ENCODE assay signal across 8 cellular contexts in genomic region chr16:89711601-89712475, GRCh38. TPM values are rescaled to one million over a fixed set of nuclear protein-coding genes. Genes with fewer than 3 reads are reported as not detected.
DNase-seq lines count a peak whose midpoint lies in the region; ATAC-seq and TF ChIP-seq lines count a peak whose summit lies in the region.

No MANE protein-coding gene starts in this region.

- CTCF ChIA-PET in AG04450 (lab: Charles Lee) = interaction anchor here (1.0 kb wide), 1 partner anchor 11 kb away, joined by 3 read pairs; no protein-coding TSS in a partner anchor

- WGBS in esophagus, 2 donors = 3 to 4% methylated on average over 39 to 60 of the region's 60 CpGs

- no peak for DNase-seq in AG04450 (ENCODE audit: low read depth, low spot score)
- DNase-seq in NCI-H82 treated with DMSO at 0.1 percent for 48 hours (lab: John Stamatoyannopoulos, UW; ENCODE audit: unreplicated experiment) = peak; percentile 38
- DNase-seq in activated CD8-positive, alpha-beta memory T cell treated with anti-CD3 and anti-CD28 coated beads for 4 hours (ENCODE audit: low read depth in 2 of 2) = peak; percentile 52 to 61
- no peak for DNase-seq in omental fat pad (ENCODE audit: low spot score)
- DNase-seq in GM19240 (ENCODE audit: insufficient read length, low spot score) = no peak

- H3K4me1 ChIP-seq in esophagus (ENCODE audit: control insufficient read depth in 2 of 2, insufficient read depth in 2 of 2, low read length in 1 of 2) = peaks cover 3 to 7% of the 10 kb centered on the region in 2 donors

- H3K36me3 ChIP-seq in esophagus (ENCODE audit: control insufficient read depth in 2 of 2, insufficient read depth in 2 of 2, low read length in 1 of 2) = peaks cover 0 to 11% of the 10 kb centered on the region in 2 donors

- TF ChIP-seq CTCF in AG04450 (IDR thresholded peaks at IDR 0.05; ENCODE audit: low read depth, low read length) (no peak), omental fat pad (IDR thresholded peaks at IDR 0.05) (no peak)

- peaks cover 5% of the 10 kb centered on the region for H3K9me3 ChIP-seq in AG04450 (ENCODE audit: control insufficient read depth, insufficient read depth, low read length)
- peaks cover 0 to 2% of the 10 kb centered on the region in 2 donors for H3K9me3 ChIP-seq in esophagus (ENCODE audit: control insufficient read depth in 2 of 2, insufficient read depth in 1 of 2, low read depth in 1 of 2, low read length in 1 of 2)

- POLR2A ChIA-PET in AG04450 (lab: Yijun Ruan, JAX) = no interaction called here

- peak; percentile 50 for ATAC-seq in GM19035 (IDR thresholded peaks at IDR 0.05; ENCODE audit: unreplicated experiment)
- peak; percentile 45 for ATAC-seq in omental fat pad (ENCODE audit: low FRiP score)
- ATAC-seq in HG03045 (IDR thresholded peaks at IDR 0.05; ENCODE audit: unreplicated experiment) = no peak

- no peak overlapping the region for H3K27ac ChIP-seq in AG04450 (ENCODE audit: low read depth, low read length)
- no peak overlapping the region for H3K27ac ChIP-seq in esophagus (ENCODE audit: low read depth in 2 of 2, low read length in 1 of 2)

- H3K4me3 ChIP-seq in AG04450 (ENCODE audit: low read depth, low read length) (peak overlapping the region; percentile 63), esophagus (ENCODE audit: low read depth in 1 of 2, low read length in 2 of 2) (peak overlapping the region; percentile 43 to 58)

- no peaks in the 10 kb centered on the region for H3K27me3 ChIP-seq in AG04450 (ENCODE audit: control insufficient read depth, insufficient read depth, low read length)
- no peaks in the 10 kb centered on the region for H3K27me3 ChIP-seq in esophagus (ENCODE audit: control insufficient read depth in 1 of 2, insufficient read depth in 2 of 2, low read length in 2 of 2)

RNA-seq across cellular contexts. Expression of gene VPS9D1, which starts 8.9 kb away (rescaled TPM):
- 8.6 and 12.0 TPM in 2 replicates for polyA plus RNA-seq in AG04450 (2011; rRNA removed)
- 5.2 and 7.5 TPM in 2 replicates for polyA minus RNA-seq in AG04450 (2011; rRNA and poly(A)+ RNA removed)
- polyA plus RNA-seq in esophagus = 10 to 100 TPM; 26.4 to 37.5 TPM
- 1 to 10 TPM; 5.8 to 9.5 (median 7.8) TPM for total RNA-seq in omental fat pad

RNA-seq across cellular contexts. Expression of gene ZNF276, which starts 9.5 kb away (rescaled TPM):
- polyA plus RNA-seq in AG04450 (2011; rRNA removed) = 5.0 and 7.7 TPM in 2 replicates
- polyA minus RNA-seq in AG04450 (2011; rRNA and poly(A)+ RNA removed) = 5.1 and 9.8 TPM in 2 replicates
- polyA plus RNA-seq in esophagus = 10 to 100 TPM; 23.2 to 42.3 TPM
- 10 to 100 TPM; 20.2 to 45.6 (median 36.6) TPM for total RNA-seq in omental fat pad

RNA-seq across cellular contexts. Expression of gene SPATA2L, which starts 10.3 kb away (rescaled TPM):
- 2.6 and 4.0 TPM in 2 replicates for polyA plus RNA-seq in AG04450 (2011; rRNA removed)
- 2.1 and 3.7 TPM in 2 replicates for polyA minus RNA-seq in AG04450 (2011; rRNA and poly(A)+ RNA removed)
- 1 to 10 TPM; 4.8 to 6.5 TPM for polyA plus RNA-seq in esophagus
- total RNA-seq in omental fat pad = 10 to 100 TPM in 2 of 4 donors, 1 to 10 TPM in 2; 8.1 to 28.0 (median 17.3) TPM

RNA-seq across cellular contexts. Expression of gene CDK10, which starts 25.3 kb away (rescaled TPM):
- polyA plus RNA-seq in AG04450 (2011; rRNA removed) (31.6 and 35.0 TPM in 2 replicates), esophagus (10 to 100 TPM; 49.2 to 88.8 TPM)
- 19.3 and 30.4 TPM in 2 replicates for polyA minus RNA-seq in AG04450 (2011; rRNA and poly(A)+ RNA removed)
- total RNA-seq in omental fat pad = 10 to 100 TPM; 32.1 to 46.8 (median 38.3) TPM

RNA-seq across cellular contexts. Expression of gene SPATA33, which starts 54.2 kb away (rescaled TPM):
- polyA plus RNA-seq in AG04450 (2011; rRNA removed) (2.3 and 2.4 TPM in 2 replicates), esophagus (1 to 10 TPM; 3.5 to 5.4 TPM)
- 1.9 and 3.2 TPM in 2 replicates for polyA minus RNA-seq in AG04450 (2011; rRNA and poly(A)+ RNA removed)
- total RNA-seq in omental fat pad = 1 to 10 TPM; 1.8 to 7.1 (median 4.3) TPM

Comparison
In these comparisons a context has a peak if more than half of its experiments do, and no peak if none do; other contexts are left out.
1. DNase-seq: peak in NCI-H82 treated with DMSO at 0.1 percent for 48 hours (single experiment) and activated CD8-positive, alpha-beta memory T cell treated with anti-CD3 and anti-CD28 coated beads for 4 hours (2 of 2); none in AG04450 (single experiment), omental fat pad (single experiment) and GM19240 (single experiment).